Comparison of ENCODE assay signal across 27 cellular contexts in genomic region chr12:59895161-59895785, GRCh38.
"Had no signal": no experiment of that assay in that cellular context is flagged by ENCODE, and none has a peak within 500 bp of the region (broad histone marks: within the 10 kb centered on the region; RNA-seq: fewer than 3 reads in every experiment).

No MANE protein-coding gene starts in this region.

- H3K36me3 ChIP-seq: brain microvascular endothelial cell, esophagus muscularis mucosa, gastroesophageal sphincter, neutrophil, pancreas, right atrium auricular region, spleen, thyroid gland, upper lobe of right lung had no signal

- H3K27me3 ChIP-seq: brain microvascular endothelial cell, esophagus muscularis mucosa, gastroesophageal sphincter, neutrophil, pancreas, right atrium auricular region, spleen, thyroid gland, upper lobe of right lung had no signal

- H3K9me3 ChIP-seq: esophagus muscularis mucosa, gastroesophageal sphincter, neutrophil, pancreas, psoas muscle, right atrium auricular region, spleen, thyroid gland, upper lobe of right lung had no signal

- H3K4me3 ChIP-seq: esophagus muscularis mucosa, gastroesophageal sphincter, pancreas, psoas muscle, right atrium auricular region, spleen, thyroid gland, upper lobe of right lung had no signal

- H3K27ac ChIP-seq: brain microvascular endothelial cell, esophagus muscularis mucosa, gastroesophageal sphincter, neutrophil, pancreas, psoas muscle, right atrium auricular region, spleen, thyroid gland, upper lobe of right lung had no signal

- DNase-seq: activated CD4-positive, alpha-beta T cell treated with anti-CD3 and anti-CD28 coated beads, Interleukin-2, amount 10 ng/mL, durations not matched to agents 24 days and 14 days; activated CD8-positive, alpha-beta memory T cell treated with anti-CD3 and anti-CD28 coated beads, Interleukin-2, amount 10 ng/mL, durations not matched to agents 7 days and 5 days; activated CD8-positive, alpha-beta T cell treated with anti-CD3 and anti-CD28 coated beads for 36 hours; activated gamma-delta T cell; activated naive CD4-positive, alpha-beta T cell treated with anti-CD3 and anti-CD28 coated beads, Interleukin-2, amount 50 U/mL, for 16 hours; activated naive CD8-positive, alpha-beta T cell treated with anti-CD3 and anti-CD28 coated beads, Interleukin-2, amount 50 U/mL, for 24 hours; activated T-cell treated with anti-CD3 and anti-CD28 coated beads for 4 hours; aorta; brain microvascular endothelial cell; caudate nucleus; dermis blood vessel endothelial cell; effector memory CD4-positive, alpha-beta T cell; hypothalamus; left ventricle myocardium superior; midbrain; pancreas; psoas muscle; spleen; stimulated activated CD4-positive, alpha-beta T cell treated with anti-CD3 and anti-CD28 coated beads, Interleukin-4, amount 100 ng/mL, for 24 hours; stimulated activated naive CD4-positive, alpha-beta T cell treated with Interleukin-2 at 50 U/mL for 16 hours; T-helper 17 cell; thyroid gland; upper lobe of right lung had no signal
